12 cellular contexts compared by ENCODE assay signal in genomic region chr3:141236351-141236750, GRCh38.
"Had no signal": no experiment of that assay in that cellular context is flagged by ENCODE, and none has a peak within 500 bp of the region (broad histone marks: within the 10 kb centered on the region; RNA-seq: fewer than 3 reads in every experiment).

No MANE protein-coding gene starts in this region.

- H3K9me3 ChIP-seq: gastroesophageal sphincter, thoracic aorta had no signal

- H3K27ac Mint-ChIP-seq: activated CD4-positive, alpha-beta memory T cell treated with anti-CD3 and anti-CD28 coated beads for 36 hours; effector memory CD8-positive, alpha-beta T cell; T-helper 1 cell treated with Interleukin-12 subunit alpha and Interleukin-12 subunit beta and Interleukin-4 antibody, amounts not matched to agents 30 μg/mL and 1 μg/mL, for 36 hours had no signal

- H3K9ac ChIP-seq: parathyroid adenoma had no signal

- H3K9me3 Mint-ChIP-seq: activated CD4-positive, alpha-beta memory T cell treated with anti-CD3 and anti-CD28 coated beads for 36 hours; effector memory CD8-positive, alpha-beta T cell; stimulated activated naive CD8-positive, alpha-beta T cell treated with anti-CD3 and anti-CD28 coated beads, Interleukin-15, amount 100 ng/mL, for 72 hours; T-helper 1 cell treated with Interleukin-12 subunit alpha and Interleukin-12 subunit beta and Interleukin-4 antibody, amounts not matched to agents 30 μg/mL and 1 μg/mL, for 36 hours had no signal

- H3K4me3 Mint-ChIP-seq: activated CD4-positive, alpha-beta memory T cell treated with anti-CD3 and anti-CD28 coated beads for 36 hours; effector memory CD8-positive, alpha-beta T cell; T-helper 1 cell treated with Interleukin-12 subunit alpha and Interleukin-12 subunit beta and Interleukin-4 antibody, amounts not matched to agents 30 μg/mL and 1 μg/mL, for 36 hours had no signal

- ATAC-seq: effector memory CD8-positive, alpha-beta T cell; gastroesophageal sphincter; SK-N-SH treated with all-trans-retinoic acid at 6 μM for 48 hours; stimulated activated naive CD8-positive, alpha-beta T cell treated with anti-CD3 and anti-CD28 coated beads, Interleukin-15, amount 100 ng/mL, for 72 hours had no signal

- H3K27me3 Mint-ChIP-seq: activated CD4-positive, alpha-beta memory T cell treated with anti-CD3 and anti-CD28 coated beads for 36 hours; effector memory CD8-positive, alpha-beta T cell; stimulated activated naive CD8-positive, alpha-beta T cell treated with anti-CD3 and anti-CD28 coated beads, Interleukin-15, amount 100 ng/mL, for 72 hours had no signal

- H3K4me3 ChIP-seq: gastroesophageal sphincter, thoracic aorta had no signal

- H3K27ac ChIP-seq: epithelial cell of prostate, gastroesophageal sphincter, parathyroid adenoma had no signal

- H3K27me3 ChIP-seq: gastroesophageal sphincter had no signal

- H3K36me3 ChIP-seq: thoracic aorta had no signal

- DNase-seq: activated CD4-positive, alpha-beta memory T cell treated with anti-CD3 and anti-CD28 coated beads for 36 hours; effector memory CD8-positive, alpha-beta T cell; retina; stimulated activated CD4-positive, alpha-beta T cell treated with anti-CD3 and anti-CD28 coated beads, Interleukin-15, amount 100 ng/mL, for 24 hours; stimulated activated CD4-positive, alpha-beta T cell treated with anti-CD3 and anti-CD28 coated beads, Interleukin-4, amount 100 ng/mL, for 4 hours; stimulated activated naive CD8-positive, alpha-beta T cell treated with anti-CD3 and anti-CD28 coated beads, Interleukin-15, amount 100 ng/mL, for 72 hours had no signal
